In the genomic region with DNA sequence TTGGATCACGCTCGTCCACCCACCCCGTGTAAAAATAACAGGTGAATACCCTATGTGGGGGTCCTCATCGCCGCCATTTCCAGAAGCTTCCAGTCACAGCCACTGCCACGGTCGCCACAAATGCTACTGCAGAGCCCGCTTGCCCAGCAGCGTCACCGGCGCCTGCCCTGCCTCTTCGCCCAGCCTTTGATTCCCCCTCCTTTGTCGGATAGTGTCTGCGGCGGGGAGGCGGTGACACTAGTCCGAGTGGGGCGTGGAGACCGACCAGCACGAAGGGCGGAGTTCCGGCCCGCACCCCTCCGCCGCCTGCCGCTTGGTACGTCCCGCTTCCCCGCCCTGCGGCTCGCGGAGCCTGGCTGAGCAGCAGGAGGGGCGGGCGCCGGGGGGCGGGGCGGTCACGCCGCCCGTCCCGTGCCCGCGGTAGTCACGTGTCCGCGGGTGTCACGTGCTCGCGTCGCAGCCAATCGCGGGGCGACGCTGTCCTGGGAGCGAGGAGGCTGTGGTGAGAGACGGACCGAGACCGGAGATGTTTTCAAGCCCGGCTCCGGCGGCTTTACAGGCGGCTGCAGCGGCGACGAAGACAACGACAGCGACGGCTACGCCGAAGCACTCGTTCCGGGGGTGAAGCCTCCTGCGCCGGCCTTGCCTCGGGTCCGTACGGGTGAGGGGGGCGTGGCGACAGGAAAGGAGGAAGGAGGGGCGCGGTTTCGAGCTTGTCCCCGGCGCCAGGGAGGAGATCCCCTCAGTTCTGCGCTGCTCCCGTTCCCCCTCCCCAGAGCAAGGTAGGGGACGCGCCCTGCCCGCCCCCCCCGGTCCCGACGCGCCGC, we compare ENCODE assay signal across 8 cellular contexts. TPM values are rescaled to one million over a fixed set of nuclear protein-coding genes. Genes with fewer than 3 reads are reported as not detected.
DNase-seq lines count a peak whose midpoint lies in the region; ATAC-seq and TF ChIP-seq lines count a peak whose summit lies in the region.

A gene (plus strand): TSS at position 467 of the 827 bp plus-strand sequence. CDS start 45,652 bp downstream, outside the sequence.

- DNase-seq in ACHN (peak; percentile 93), NCI-H2196 treated with DMSO at 0.1 percent for 48 hours (lab: John Stamatoyannopoulos, UW; ENCODE audit: unreplicated experiment) (peak; percentile 97), T47D (ENCODE audit: low read depth in 1 of 2, low spot score in 1 of 2) (peak; percentile 96 to 97)

- peaks cover 28 to 40% (median 29%) of the 10 kb centered on the region in 3 donors for H3K4me1 ChIP-seq in skeletal muscle tissue (ENCODE audit: control insufficient read depth in 3 of 3, insufficient read depth in 3 of 3, low read length in 3 of 3)

- no peaks in the 10 kb centered on the region for H3K27me3 ChIP-seq in skeletal muscle tissue (ENCODE audit: control insufficient read depth in 3 of 3, insufficient read depth in 3 of 3, low read length in 3 of 3)

- ATAC-seq in GM18907 (IDR thresholded peaks at IDR 0.05; ENCODE audit: unreplicated experiment), result peak; percentile 75
- peak; percentile 61 for ATAC-seq in HG03139 (IDR thresholded peaks at IDR 0.05; ENCODE audit: unreplicated experiment)

- no peak for TF ChIP-seq CTCF in VCaP (conservative IDR thresholded peaks at IDR 0.05)

- H3K9me3 ChIP-seq in iPS-18c (ENCODE audit: control insufficient read depth, insufficient read depth, low read length) (no peaks in the 10 kb centered on the region), skeletal muscle tissue (ENCODE audit: control insufficient read depth in 3 of 3, low read length in 3 of 3) (no peaks in the 10 kb centered on the region)

- in situ Hi-C loops in ACHN (cut with HindIII; ENCODE audit: low pct_ligation_motif_present, low pct_unique_long_range_greater_than_20kb, low sequenced_read_pairs) (no loop called here), T47D (cut with HindIII; ENCODE audit: low pct_unique_long_range_greater_than_20kb, low sequenced_read_pairs) (no loop called here)

- H3K9ac ChIP-seq in skeletal muscle tissue (ENCODE audit: low read depth in 1 of 3, low read length in 3 of 3), result peak within 1 kb of the TSS; percentile 91 to 96 (median 94)

- peaks cover 5 to 14% (median 11%) of the 10 kb centered on the region in 3 donors for H3K36me3 ChIP-seq in skeletal muscle tissue (ENCODE audit: control insufficient read depth in 3 of 3, insufficient read depth in 3 of 3, low read length in 3 of 3)

- peak within 1 kb of the TSS; percentile 98 for H3K4me3 ChIP-seq in iPS-18c (ENCODE audit: insufficient read depth, low read depth, low read length)
- H3K4me3 ChIP-seq in skeletal muscle tissue (ENCODE audit: low read length in 3 of 3), result peak within 1 kb of the TSS; percentile 92 to 98 (median 96)

- H3K27ac ChIP-seq in VCaP (peak within 1 kb of the TSS; percentile 92), skeletal muscle tissue (ENCODE audit: low read depth, low read length) (peak within 1 kb of the TSS; percentile 97)

RNA-seq across cellular contexts. Expression of the gene that starts here (rescaled TPM):
- 26.1 TPM for total RNA-seq in skeletal muscle tissue

Comparison
In these comparisons a context has a peak if more than half of its experiments do, and no peak if none do; other contexts are left out.
1. Peak in every context shown above with its lines: DNase-seq, ATAC-seq, H3K4me3 ChIP-seq and H3K27ac ChIP-seq.